In the genomic region with DNA sequence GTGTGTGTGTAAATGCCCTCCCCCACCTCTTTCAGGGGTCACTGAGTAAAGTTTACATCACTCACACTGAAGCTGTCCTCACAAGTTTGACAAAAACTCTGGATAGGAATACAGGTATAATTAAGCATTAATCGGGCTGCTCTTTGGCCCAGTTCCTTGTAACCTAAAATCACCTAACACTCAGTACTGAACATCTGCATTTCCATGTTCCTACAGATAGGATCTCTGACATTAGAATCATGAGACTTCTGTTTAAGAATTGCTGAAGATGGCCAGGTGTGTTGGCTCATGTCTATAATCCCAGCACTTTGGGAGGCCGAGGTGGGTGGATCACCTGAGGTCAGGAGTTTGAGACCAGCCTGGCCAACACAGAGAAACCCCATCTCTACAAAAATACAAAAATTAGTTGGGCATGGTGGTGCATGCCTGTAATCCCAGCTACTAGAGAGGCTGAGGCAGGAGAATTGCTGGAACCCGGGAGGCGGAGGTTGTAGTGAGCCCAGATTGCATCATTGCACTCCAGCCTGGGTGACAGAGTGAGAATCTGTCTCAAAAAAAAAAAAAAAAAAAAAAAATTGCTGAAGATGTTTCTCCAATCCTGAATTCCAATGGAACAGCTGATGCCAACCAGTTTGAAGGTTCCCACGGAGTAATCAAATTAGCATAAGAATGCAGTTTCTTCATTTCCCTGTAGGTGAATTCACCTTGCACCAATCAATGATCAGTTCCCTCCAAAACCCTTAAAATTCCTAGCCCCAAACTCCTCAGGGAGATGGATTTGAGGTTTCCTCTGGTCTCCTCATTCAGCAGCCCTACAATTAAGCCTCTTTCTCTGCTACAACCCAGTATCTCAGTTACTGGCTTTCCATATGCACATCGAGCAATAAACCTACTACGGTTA, we compare ENCODE assay signal across 1 cellular context.
TF ChIP-seq lines count a peak whose summit lies in the region.

No MANE protein-coding gene starts in this region.

TF ChIP-seq in GM12878, 131 proteins besides CTCF, POLR2A, EP300 and RAD21:
- TF ChIP-seq, protein P1, sequence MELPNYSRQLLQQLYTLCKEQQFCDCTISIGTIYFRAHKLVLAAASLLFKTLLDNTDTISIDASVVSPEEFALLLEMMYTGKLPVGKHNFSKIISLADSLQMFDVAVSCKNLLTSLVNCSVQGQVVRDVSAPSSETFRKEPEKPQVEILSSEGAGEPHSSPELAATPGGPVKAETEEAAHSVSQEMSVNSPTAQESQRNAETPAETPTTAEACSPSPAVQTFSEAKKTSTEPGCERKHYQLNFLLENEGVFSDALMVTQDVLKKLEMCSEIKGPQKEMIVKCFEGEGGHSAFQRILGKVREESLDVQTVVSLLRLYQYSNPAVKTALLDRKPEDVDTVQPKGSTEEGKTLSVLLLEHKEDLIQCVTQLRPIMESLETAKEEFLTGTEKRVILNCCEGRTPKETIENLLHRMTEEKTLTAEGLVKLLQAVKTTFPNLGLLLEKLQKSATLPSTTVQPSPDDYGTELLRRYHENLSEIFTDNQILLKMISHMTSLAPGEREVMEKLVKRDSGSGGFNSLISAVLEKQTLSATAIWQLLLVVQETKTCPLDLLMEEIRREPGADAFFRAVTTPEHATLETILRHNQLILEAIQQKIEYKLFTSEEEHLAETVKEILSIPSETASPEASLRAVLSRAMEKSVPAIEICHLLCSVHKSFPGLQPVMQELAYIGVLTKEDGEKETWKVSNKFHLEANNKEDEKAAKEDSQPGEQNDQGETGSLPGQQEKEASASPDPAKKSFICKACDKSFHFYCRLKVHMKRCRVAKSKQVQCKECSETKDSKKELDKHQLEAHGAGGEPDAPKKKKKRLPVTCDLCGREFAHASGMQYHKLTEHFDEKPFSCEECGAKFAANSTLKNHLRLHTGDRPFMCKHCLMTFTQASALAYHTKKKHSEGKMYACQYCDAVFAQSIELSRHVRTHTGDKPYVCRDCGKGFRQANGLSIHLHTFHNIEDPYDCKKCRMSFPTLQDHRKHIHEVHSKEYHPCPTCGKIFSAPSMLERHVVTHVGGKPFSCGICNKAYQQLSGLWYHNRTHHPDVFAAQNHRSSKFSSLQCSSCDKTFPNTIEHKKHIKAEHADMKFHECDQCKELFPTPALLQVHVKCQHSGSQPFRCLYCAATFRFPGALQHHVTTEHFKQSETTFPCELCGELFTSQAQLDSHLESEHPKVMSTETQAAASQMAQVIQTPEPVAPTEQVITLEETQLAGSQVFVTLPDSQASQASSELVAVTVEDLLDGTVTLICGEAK (IDR thresholded peaks at IDR 0.05; ENCODE audit: borderline replicate concordance) = 0 out of 2 replicates have a peak, but pooled peaks have one; percentile 37
- TF ChIP-seq, protein P2, sequence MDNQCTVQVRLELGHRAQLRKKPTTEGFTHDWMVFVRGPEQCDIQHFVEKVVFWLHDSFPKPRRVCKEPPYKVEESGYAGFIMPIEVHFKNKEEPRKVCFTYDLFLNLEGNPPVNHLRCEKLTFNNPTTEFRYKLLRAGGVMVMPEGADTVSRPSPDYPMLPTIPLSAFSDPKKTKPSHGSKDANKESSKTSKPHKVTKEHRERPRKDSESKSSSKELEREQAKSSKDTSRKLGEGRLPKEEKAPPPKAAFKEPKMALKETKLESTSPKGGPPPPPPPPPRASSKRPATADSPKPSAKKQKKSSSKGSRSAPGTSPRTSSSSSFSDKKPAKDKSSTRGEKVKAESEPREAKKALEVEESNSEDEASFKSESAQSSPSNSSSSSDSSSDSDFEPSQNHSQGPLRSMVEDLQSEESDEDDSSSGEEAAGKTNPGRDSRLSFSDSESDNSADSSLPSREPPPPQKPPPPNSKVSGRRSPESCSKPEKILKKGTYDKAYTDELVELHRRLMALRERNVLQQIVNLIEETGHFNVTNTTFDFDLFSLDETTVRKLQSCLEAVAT (IDR thresholded peaks at IDR 0.05) = peak; percentile 86; the same call in 1 of the 2 replicates
TF ChIP-seq in GM12878: peak in this region for 2; not testable (repeated sequence) for 129.
